In the genomic region with DNA sequence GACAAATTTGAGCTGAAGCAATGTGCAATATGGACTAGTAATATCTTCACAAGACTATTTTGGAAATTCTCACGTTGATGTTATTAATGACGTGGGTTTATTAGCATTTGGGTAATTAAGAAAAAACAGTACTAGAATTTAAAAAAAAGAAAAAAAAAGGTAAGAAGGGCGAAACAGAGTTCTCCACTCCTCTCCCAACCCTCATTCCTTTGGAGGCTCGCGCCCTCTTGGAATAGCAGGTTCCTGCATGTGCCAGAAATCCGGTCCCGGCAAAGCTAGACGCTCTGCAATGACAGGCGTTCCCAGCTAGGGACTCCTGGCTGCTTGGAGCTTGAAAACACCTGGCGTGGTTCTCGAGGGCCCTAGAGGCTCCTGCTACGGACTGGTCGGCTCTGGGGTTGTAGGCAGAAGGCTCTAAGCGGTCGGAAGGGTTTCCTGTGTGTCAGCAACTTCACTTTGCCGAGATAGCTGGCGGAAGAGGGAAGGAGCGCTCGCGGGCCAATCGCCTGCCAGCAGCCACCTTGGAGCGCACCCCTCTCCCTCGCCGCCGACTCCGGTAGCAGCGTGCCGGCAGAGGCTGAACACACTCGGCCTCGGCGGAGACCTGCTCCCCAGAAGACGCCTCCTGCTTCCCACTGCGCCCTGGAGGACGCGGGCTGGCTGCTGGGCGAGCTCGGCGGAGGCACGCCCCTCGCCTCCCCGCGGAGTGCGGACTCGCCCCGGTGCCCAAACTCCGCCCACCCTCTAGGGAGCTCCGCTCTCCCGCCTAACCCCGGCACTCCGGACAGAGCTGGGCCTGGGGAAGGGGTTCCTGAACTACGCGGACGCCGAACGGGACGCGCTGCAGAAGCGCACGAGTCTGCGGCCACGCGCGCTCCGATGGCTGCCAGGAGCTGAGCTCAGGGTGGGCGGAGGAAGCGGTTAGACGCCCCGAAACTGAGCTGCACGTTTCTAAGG, we compare ENCODE assay signal across 8 cellular contexts. TPM values are rescaled to one million over a fixed set of nuclear protein-coding genes. Genes with fewer than 3 reads are reported as not detected.
DNase-seq lines count a peak whose midpoint lies in the region; ATAC-seq, FAIRE-seq and TF ChIP-seq lines count a peak whose summit lies in the region.

A gene with protein sequence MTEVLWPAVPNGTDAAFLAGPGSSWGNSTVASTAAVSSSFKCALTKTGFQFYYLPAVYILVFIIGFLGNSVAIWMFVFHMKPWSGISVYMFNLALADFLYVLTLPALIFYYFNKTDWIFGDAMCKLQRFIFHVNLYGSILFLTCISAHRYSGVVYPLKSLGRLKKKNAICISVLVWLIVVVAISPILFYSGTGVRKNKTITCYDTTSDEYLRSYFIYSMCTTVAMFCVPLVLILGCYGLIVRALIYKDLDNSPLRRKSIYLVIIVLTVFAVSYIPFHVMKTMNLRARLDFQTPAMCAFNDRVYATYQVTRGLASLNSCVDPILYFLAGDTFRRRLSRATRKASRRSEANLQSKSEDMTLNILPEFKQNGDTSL (plus strand): TSS at position 778 of the 957 bp plus-strand sequence. CDS start 652 bp downstream, outside the sequence.

- H3K27me3 Mint-ChIP-seq in chondrocyte (ENCODE audit: low read depth) = peaks cover 45% of the 10 kb centered on the region

- peak within 1 kb of the TSS; percentile 44; the same call in 1 of the 2 replicates for H3K27ac ChIP-seq in SJCRH30
- H3K27ac ChIP-seq in kidney (ENCODE audit: low read depth in 2 of 2, low read length in 2 of 2) = peak within 1 kb of the TSS; percentile 14 to 38
- peak within 1 kb of the TSS in 7 of 8 donors; percentile 22 to 84 (median 73) for H3K27ac ChIP-seq in spleen

- intact Hi-C loops in kidney (cut with DNase I) = no loop called here
- intact Hi-C loops in spleen (cut with DNase I; ENCODE audit: low total_unique reads) = no loop called here

- no peaks in the 10 kb centered on the region for H3K27me3 ChIP-seq in SJCRH30
- peaks cover 0 to 35% (median 12%) of the 10 kb centered on the region in 7 donors for H3K27me3 ChIP-seq in spleen (replicated peaks in 1 of 7)

- H3K36me3 Mint-ChIP-seq in chondrocyte (ENCODE audit: low read depth) = no peaks in the 10 kb centered on the region

- no peak within 1 kb of the TSS for H3K27ac Mint-ChIP-seq in chondrocyte (ENCODE audit: unreplicated experiment)

- peak within 1 kb of the TSS; percentile 88 for H3K4me3 Mint-ChIP-seq in chondrocyte (ENCODE audit: unreplicated experiment)

- peak within 1 kb of the TSS; percentile 29 to 59 for H3K9ac ChIP-seq in kidney (ENCODE audit: low read length in 2 of 2)

- no peaks in the 10 kb centered on the region for H3K9me3 Mint-ChIP-seq in chondrocyte (ENCODE audit: low read depth)

- H3K36me3 ChIP-seq in SJCRH30 (no peaks in the 10 kb centered on the region), kidney (ENCODE audit: control insufficient read depth in 1 of 2, insufficient read depth in 2 of 2, low read length in 2 of 2) (no peaks in the 10 kb centered on the region), spleen (no peaks in the 10 kb centered on the region)

- peak; percentile 57 for FAIRE-seq in HTR-8/SVneo (lab: Jason Lieb, UNC)
- FAIRE-seq in kidney (lab: Jason Lieb, UNC) = no peak

- H3K4me3 ChIP-seq in GM08714 (ENCODE audit: low read length) (peak within 1 kb of the TSS; percentile 85), SJCRH30 (peak within 1 kb of the TSS; percentile 59), kidney (ENCODE audit: low read length in 2 of 2) (peak within 1 kb of the TSS; percentile 71 to 86), spleen (peak within 1 kb of the TSS; percentile 59 to 86 (median 71))

- peaks cover 20% of the 10 kb centered on the region for H3K4me1 Mint-ChIP-seq in chondrocyte (ENCODE audit: low read depth)

- TF ChIP-seq POLR2A in spleen (IDR thresholded peaks at IDR 0.05) = peak in 1 of 3 donors; percentile 19

- TF ChIP-seq CTCF in chondrocyte (IDR thresholded peaks at IDR 0.05) (peak; percentile 7), kidney (IDR thresholded peaks at IDR 0.05; ENCODE audit: borderline replicate concordance, extremely low read depth, insufficient read depth) (no peak), spleen (IDR thresholded peaks at IDR 0.05 in 8 of 11, conservative IDR thresholded peaks at IDR 0.05 in 3 of 11) (no peak)

- no peaks in the 10 kb centered on the region for H3K9me3 ChIP-seq in SJCRH30 (replicated peaks)
- H3K9me3 ChIP-seq in kidney (ENCODE audit: control insufficient read depth in 1 of 2, low read length in 2 of 2) = no peaks in the 10 kb centered on the region
- H3K9me3 ChIP-seq in spleen = no peaks in the 10 kb centered on the region

- DNase-seq in HTR-8/SVneo (ENCODE audit: insufficient read length, low spot score) (peak; percentile 39), SJCRH30 (peak; percentile 57 to 58), chondrocyte (ENCODE audit: low spot score) (peak; percentile 93), kidney (peak; percentile 85), spleen (peak; percentile 87), NAMALWA (ENCODE audit: low spot score) (no peak)

- ATAC-seq in GM21528 (IDR thresholded peaks at IDR 0.05; ENCODE audit: low FRiP score, unreplicated experiment) = peak; percentile 84

- H3K4me1 ChIP-seq in SJCRH30 (peaks cover 8% of the 10 kb centered on the region), kidney (ENCODE audit: control insufficient read depth in 1 of 2, insufficient read depth in 1 of 2, low read depth in 1 of 2, low read length in 2 of 2) (peaks cover 3% of the 10 kb centered on the region in 2 donors), spleen (peaks cover 0 to 30% (median 17%) of the 10 kb centered on the region in 6 donors)

- WGBS in spleen, 5 donors = 1 to 3% (median 1%) methylated on average over 19 to 69 of the region's 69 CpGs

RNA-seq across cellular contexts. Expression of the gene that starts here (rescaled TPM):
- total RNA-seq in SJCRH30 (2014; rRNA removed; shearing (Covaris generic)) = 1.2 and 1.5 TPM in 2 replicates
- total RNA-seq in chondrocyte (0.05 to 0.10 TPM in 2 of 3 replicates, not detected in the other), kidney (2.2 TPM), spleen (10 to 100 TPM in 2 of 7 donors, 1 to 10 TPM in 5; 2.8 to 12.8 (median 8.8) TPM)
- polyA plus RNA-seq in kidney (ENCODE audit: insufficient read depth, low read depth, low replicate concordance) (0.41 TPM), spleen (1 to 10 TPM in 1 of 3 donors, under 1 TPM in 2; 0.39 to 1.3 (median 0.50) TPM)

Comparison
In these comparisons a context has a peak if more than half of its experiments do, and no peak if none do; other contexts are left out.
1. Peak in DNase-seq in chondrocyte; RNA of the gene not detected or under 1 TPM.